13 cellular contexts compared by ENCODE assay signal in the genomic region with DNA sequence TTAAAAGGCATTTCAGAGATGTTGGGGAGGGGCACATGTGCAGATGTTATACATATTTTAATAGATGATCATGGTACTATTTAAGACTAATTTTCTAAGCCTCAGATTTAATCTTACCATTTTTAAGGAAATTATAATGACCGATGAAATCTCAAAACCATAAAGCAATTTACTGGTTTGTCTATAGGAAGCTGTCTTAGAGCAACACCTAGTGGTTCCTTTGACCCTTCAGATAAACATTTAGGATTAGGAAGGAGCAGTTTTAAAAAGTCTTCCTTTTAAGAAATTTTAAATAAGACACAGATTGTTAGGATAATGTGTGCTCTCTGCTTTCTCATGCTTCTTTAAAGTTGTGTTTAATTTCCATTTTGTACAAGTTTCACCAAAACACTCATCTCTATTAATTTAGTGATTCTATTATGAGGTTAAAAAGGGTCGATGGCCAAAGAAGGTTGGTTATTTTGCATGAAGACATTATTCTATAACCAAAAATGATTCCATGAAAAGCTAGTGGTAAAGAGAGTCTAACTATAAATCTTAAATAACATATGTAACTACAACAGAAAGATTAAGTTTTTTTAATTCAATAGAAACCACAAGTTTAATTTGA.
A peak's percentile ranks its signal among the peaks of the same experiment; 100 is the strongest.
DNase-seq lines count a peak whose midpoint lies in the region; ATAC-seq, FAIRE-seq and TF ChIP-seq lines count a peak whose summit lies in the region.
"Had no signal": no experiment of that assay in that cellular context is flagged by ENCODE, and none has a peak within 500 bp of the region (broad histone marks: within the 10 kb centered on the region; RNA-seq: fewer than 3 reads in every experiment).

No MANE protein-coding gene starts in this region.

- H3K4me2 ChIP-seq in GM23338 (no peak overlapping the region), OCI-LY3 (ENCODE audit: low read length) (no peak overlapping the region)

- H3K4me1 Mint-ChIP-seq in GM23338: no peaks in the 10 kb centered on the region

- no peaks in the 10 kb centered on the region for H3K36me3 Mint-ChIP-seq in GM23338 (ENCODE audit: low read depth)

- TF ChIP-seq CTCF in GM23338 (conservative IDR thresholded peaks at IDR 0.05; ENCODE audit: low read depth in 2 of 2) (peak; percentile 63 to 79), OCI-LY3 (IDR thresholded peaks at IDR 0.05; ENCODE audit: low read depth, low read length) (peak; percentile 51), epithelial cell of esophagus (IDR thresholded peaks at IDR 0.05; ENCODE audit: insufficient read depth, low read depth, low read length, missing control alignments) (peak; percentile 37)

- H3K4me3 ChIP-seq in GM23338: no peak overlapping the region
- no peak overlapping the region for H3K4me3 ChIP-seq in OCI-LY3 (ENCODE audit: low read length)
- no peak overlapping the region for H3K4me3 ChIP-seq in epithelial cell of esophagus (ENCODE audit: low read length)
- H3K4me3 ChIP-seq: esophagus squamous epithelium had no signal

- no peaks in the 10 kb centered on the region for H3K4me1 ChIP-seq in GM23338 (ENCODE audit: insufficient read depth)
- 0 out of 2 replicates have a peak, but pooled peaks cover 2% of the 10 kb centered on the region for H3K4me1 ChIP-seq in OCI-LY3 (ENCODE audit: low read length)
- H3K4me1 ChIP-seq: esophagus squamous epithelium had no signal

- H2AFZ ChIP-seq in GM23338 (no peak overlapping the region), OCI-LY3 (ENCODE audit: low read depth, low read length) (no peak overlapping the region)

- no peak overlapping the region for H3K9ac ChIP-seq in OCI-LY3 (ENCODE audit: low read length)

- H3K27me3 ChIP-seq in GM23338 (ENCODE audit: insufficient read depth) (no peaks in the 10 kb centered on the region), OCI-LY3 (ENCODE audit: low read depth, low read length) (no peaks in the 10 kb centered on the region)
- H3K27me3 ChIP-seq: esophagus squamous epithelium had no signal

- H3K79me2 ChIP-seq in GM23338 (replicated peaks; ENCODE audit: insufficient read depth): no peaks in the 10 kb centered on the region
- no peaks in the 10 kb centered on the region for H3K79me2 ChIP-seq in OCI-LY3 (ENCODE audit: low read length)

- ATAC-seq in GM23338 (no peak), GM19395 (IDR thresholded peaks at IDR 0.05; ENCODE audit: unreplicated experiment) (no peak), GM21360 (IDR thresholded peaks at IDR 0.05; ENCODE audit: unreplicated experiment) (no peak)

- no peaks in the 10 kb centered on the region for H3K9me3 ChIP-seq in OCI-LY3 (ENCODE audit: insufficient read depth, low read length)
- H3K9me3 ChIP-seq: esophagus squamous epithelium had no signal

- peak; percentile 56 for DNase-seq in GM23338 (ENCODE audit: low spot score)
- DNase-seq in epithelial cell of esophagus (ENCODE audit: low read depth): peak; percentile 40
- no peak for DNase-seq in activated CD8-positive, alpha-beta memory T cell treated with anti-CD3 and anti-CD28 coated beads, Interleukin-2, amount 50 U/mL, for 48 hours
- DNase-seq in NCI-H510A (lab: John Stamatoyannopoulos, UW): no peak
- DNase-seq: activated naive CD4-positive, alpha-beta T cell treated with anti-CD3 and anti-CD28 coated beads, Interleukin-2, amount 50 U/mL, for 16 hours; Calu3; esophagus squamous epithelium had no signal

- H3K9me2 ChIP-seq in GM23338 (ENCODE audit: insufficient read depth): no peaks in the 10 kb centered on the region

- no peak overlapping the region for H3K27ac Mint-ChIP-seq in GM23338
- H3K27ac Mint-ChIP-seq: T-helper 1 cell treated with Interleukin-12 subunit alpha and Interleukin-12 subunit beta and Interleukin-4 antibody, amounts not matched to agents 30 μg/mL and 1 μg/mL, for 36 hours had no signal

- no peaks in the 10 kb centered on the region for H3K9me3 Mint-ChIP-seq in GM23338
- H3K9me3 Mint-ChIP-seq: T-helper 1 cell treated with Interleukin-12 subunit alpha and Interleukin-12 subunit beta and Interleukin-4 antibody, amounts not matched to agents 30 μg/mL and 1 μg/mL, for 36 hours had no signal

- H3F3A ChIP-seq in GM23338 (replicated peaks; ENCODE audit: low read depth): no peaks in the 10 kb centered on the region

- H4K20me1 ChIP-seq in GM23338 (replicated peaks; ENCODE audit: insufficient read depth): no peaks in the 10 kb centered on the region
- no peaks in the 10 kb centered on the region for H4K20me1 ChIP-seq in OCI-LY3 (ENCODE audit: insufficient read depth, low read length)

- H3K27ac ChIP-seq in GM23338 (ENCODE audit: low read depth) (no peak overlapping the region), OCI-LY3 (ENCODE audit: low read length) (no peak overlapping the region)
- H3K27ac ChIP-seq: esophagus squamous epithelium had no signal

- H3K36me3 ChIP-seq in GM23338 (ENCODE audit: insufficient read depth) (no peaks in the 10 kb centered on the region), OCI-LY3 (replicated peaks; ENCODE audit: low read depth, low read length) (no peaks in the 10 kb centered on the region)
- H3K36me3 ChIP-seq: esophagus squamous epithelium had no signal

- H3K4me3 Mint-ChIP-seq in GM23338: no peak overlapping the region
- H3K4me3 Mint-ChIP-seq: T-helper 1 cell treated with Interleukin-12 subunit alpha and Interleukin-12 subunit beta and Interleukin-4 antibody, amounts not matched to agents 30 μg/mL and 1 μg/mL, for 36 hours had no signal

- peak; percentile 35 for FAIRE-seq in A204.1 (lab: Jason Lieb, UNC)
- FAIRE-seq: GM19239 had no signal

- H3K27me3 Mint-ChIP-seq in GM23338 (ENCODE audit: insufficient read depth, low read depth, poor library complexity): peaks cover 3% of the 10 kb centered on the region

TF ChIP-seq in GM23338, 12 proteins besides CTCF, POLR2A, EP300 and RAD21 (continues in another document):
- TF ChIP-seq JUNB (IDR thresholded peaks at IDR 0.05; ENCODE audit: unreplicated experiment) (no peak), STAT1 (IDR thresholded peaks at IDR 0.05; ENCODE audit: unreplicated experiment) (no peak), ETS1 (IDR thresholded peaks at IDR 0.05) (no peak), NANOG (IDR thresholded peaks at IDR 0.05; ENCODE audit: borderline replicate concordance) (no peak), REST (IDR thresholded peaks at IDR 0.05; ENCODE audit: unreplicated experiment) (no peak), CREB1 (CRISPR knock-in tag; IDR thresholded peaks at IDR 0.05; ENCODE audit: low read depth) (no peak), ZNF331 (CRISPR knock-in tag; IDR thresholded peaks at IDR 0.05; ENCODE audit: low read depth) (no peak), EZH2phosphoT487 (IDR thresholded peaks at IDR 0.05; ENCODE audit: unreplicated experiment) (no peak)

Comparison
In these comparisons a context has a peak if more than half of its experiments do, and no peak if none do; other contexts are left out.
1. DNase-seq: peak in GM23338 (single experiment) and epithelial cell of esophagus (single experiment); none in activated CD8-positive, alpha-beta memory T cell treated with anti-CD3 and anti-CD28 coated beads, Interleukin-2, amount 50 U/mL, for 48 hours (single experiment) and NCI-H510A (single experiment).
2. Peak in every context shown above with its lines, with median percentiles within 50 percentile points of each other: CTCF ChIP-seq.